16 cellular contexts compared by ENCODE assay signal in genomic region chr3:172148269-172148668, GRCh38.
DNase-seq lines count a peak whose midpoint lies in the region; ATAC-seq, FAIRE-seq and TF ChIP-seq lines count a peak whose summit lies in the region.
"Had no signal": no experiment of that assay in that cellular context is flagged by ENCODE, and none has a peak within 500 bp of the region (broad histone marks: within the 10 kb centered on the region; RNA-seq: fewer than 3 reads in every experiment).

No MANE protein-coding gene starts in this region.

- TF ChIP-seq CTCF in HFFc6 (IDR thresholded peaks at IDR 0.05), result no peak

- no peak for ATAC-seq in Right ventricle myocardium inferior
- ATAC-seq: effector memory CD8-positive, alpha-beta T cell; heart left ventricle; left lung had no signal

- H3K27ac Mint-ChIP-seq in HFFc6, result peak overlapping the region; percentile 63

- H3K36me3 Mint-ChIP-seq in HFFc6 (ENCODE audit: low read depth), result peaks cover 49% of the 10 kb centered on the region

- peaks cover 30% of the 10 kb centered on the region for H3K4me1 ChIP-seq in SJCRH30

- H3K36me3 ChIP-seq in SJCRH30, result peaks cover 5% of the 10 kb centered on the region; the same call in 1 of the 2 replicates
- H3K36me3 ChIP-seq: adrenal gland, heart left ventricle, left lung had no signal

- intact Hi-C loops in Right ventricle myocardium inferior (cut with DNase I), result no loop called here

- FAIRE-seq in A204.1 (lab: Jason Lieb, UNC), result peak; percentile 84
- FAIRE-seq: GM18507 had no signal

- H3K9me3 ChIP-seq in SJCRH30 (replicated peaks), result no peaks in the 10 kb centered on the region
- H3K9me3 ChIP-seq: adrenal gland, heart left ventricle, left lung had no signal

- H3K27me3 Mint-ChIP-seq in HFFc6 (ENCODE audit: insufficient read depth), result no peaks in the 10 kb centered on the region; the same call in none of the 2 replicates
- H3K27me3 Mint-ChIP-seq: effector memory CD8-positive, alpha-beta T cell had no signal

- no peak overlapping the region for H3K4me3 ChIP-seq in SJCRH30
- H3K4me3 ChIP-seq: adrenal gland, heart left ventricle had no signal

- no peaks in the 10 kb centered on the region for H3K27me3 ChIP-seq in SJCRH30
- H3K27me3 ChIP-seq: adrenal gland, heart left ventricle, left lung had no signal

- H3K4me1 Mint-ChIP-seq in HFFc6 (ENCODE audit: low read depth), result peaks cover 76% of the 10 kb centered on the region

- DNase-seq in HFFc6 (no peak), SJCRH30 (no peak), kidney glomerular epithelial cell (lab: John Stamatoyannopoulos, UW) (peak; percentile 13), foreskin melanocyte (no peak), Right ventricle myocardium inferior (ENCODE audit: missing footprints) (no peak), DMS79 treated with DMSO at 0.1 percent for 48 hours (lab: John Stamatoyannopoulos, UW) (no peak)
- DNase-seq in activated CD8-positive, alpha-beta memory T cell treated with anti-CD3 and anti-CD28 coated beads for 24 hours, result no peak
- DNase-seq: activated CD8-positive, alpha-beta memory T cell treated with anti-CD3 and anti-CD28 coated beads, Interleukin-2, amount 50 U/mL, for 48 hours; adrenal gland; effector memory CD8-positive, alpha-beta T cell; heart left ventricle; left lung; NCI-H2107 had no signal

- H3K4me3 Mint-ChIP-seq in HFFc6, result peak overlapping the region; percentile 34
- H3K4me3 Mint-ChIP-seq: effector memory CD8-positive, alpha-beta T cell had no signal

- H3K27ac ChIP-seq in SJCRH30, result peak overlapping the region; percentile 6
- H3K27ac ChIP-seq: adrenal gland, RWPE1 had no signal

- peaks cover 23% of the 10 kb centered on the region for H3K9me3 Mint-ChIP-seq in HFFc6
- H3K9me3 Mint-ChIP-seq: effector memory CD8-positive, alpha-beta T cell had no signal
